16 cellular contexts compared by ENCODE assay signal in genomic region chr10:50554381-50554994, GRCh38.
DNase-seq lines count a peak whose midpoint lies in the region; ATAC-seq and TF ChIP-seq lines count a peak whose summit lies in the region.
"Had no signal": no experiment of that assay in that cellular context is flagged by ENCODE, and none has a peak within 500 bp of the region (broad histone marks: within the 10 kb centered on the region; RNA-seq: fewer than 3 reads in every experiment).

No MANE protein-coding gene starts in this region.

- ATAC-seq in heart left ventricle = peak in 2 of 4 donors; percentile 22 to 41
- no peak for ATAC-seq in left cardiac atrium
- ATAC-seq in effector memory CD8-positive, alpha-beta T cell (replicated peaks) = no peak
- no peak for ATAC-seq in activated T-cell treated with anti-CD3 and anti-CD28 coated beads, Interleukin-2, amount 50 U/mL, for 72 hours (replicated peaks in 1 of 2)
- ATAC-seq: activated naive CD4-positive, alpha-beta T cell treated with anti-CD3 and anti-CD28 coated beads, Interleukin-2, amount 50 U/mL, for 72 hours; upper lobe of right lung had no signal

- no peaks in the 10 kb centered on the region for H3K27me3 ChIP-seq in heart left ventricle
- no peaks in the 10 kb centered on the region for H3K27me3 ChIP-seq in uterus
- H3K27me3 ChIP-seq: upper lobe of right lung had no signal

- intact Hi-C loops in heart left ventricle (cut with DNase I) (loop anchor here in 5 of 10 donors (2.0 to 10.0 kb wide), 5 partner anchors 57 to 230 kb away; partner anchors contain the start of gene SGMS1 (in 2 of the 5)), left cardiac atrium (cut with DNase I) (loop anchor here in 1 of 2 donors (10.0 kb wide), 1 partner anchor 70 kb away; the partner anchor contains the start of gene SGMS1), uterus (cut with DNase I; ENCODE audit: low total_unique reads) (no loop called here)

- H3K36me3 ChIP-seq in heart left ventricle = no peaks in the 10 kb centered on the region
- H3K36me3 ChIP-seq in uterus = no peaks in the 10 kb centered on the region
- H3K36me3 ChIP-seq: upper lobe of right lung had no signal

- TF ChIP-seq POLR2A in heart left ventricle (IDR thresholded peaks at IDR 0.05) (no peak), uterus (IDR thresholded peaks at IDR 0.05) (no peak)

- TF ChIP-seq CTCF in heart left ventricle (IDR thresholded peaks at IDR 0.05) = no peak
- TF ChIP-seq CTCF in nephron (IDR thresholded peaks at IDR 0.05; ENCODE audit: unreplicated experiment in 3 of 3) = no peak
- no peak for TF ChIP-seq CTCF in uterus (IDR thresholded peaks at IDR 0.05)

- WGBS in heart left ventricle, 4 donors = 57 to 64% (median 61%) methylated on average over 4 of the region's 4 CpGs

- H3K36me3 Mint-ChIP-seq in effector memory CD8-positive, alpha-beta T cell (ENCODE audit: insufficient read depth) = no peaks in the 10 kb centered on the region
- H3K36me3 Mint-ChIP-seq in nephron (ENCODE audit: low read depth) = peaks cover 5% of the 10 kb centered on the region
- H3K36me3 Mint-ChIP-seq in activated T-cell treated with anti-CD3 and anti-CD28 coated beads, Interleukin-2, amount 50 U/mL, for 72 hours (ENCODE audit: insufficient read depth in 2 of 2) = no peaks in the 10 kb centered on the region
- H3K36me3 Mint-ChIP-seq: activated naive CD4-positive, alpha-beta T cell treated with anti-CD3 and anti-CD28 coated beads, Interleukin-2, amount 50 U/mL, for 72 hours had no signal

- H3K9me3 ChIP-seq in heart left ventricle (no peaks in the 10 kb centered on the region), uterus (no peaks in the 10 kb centered on the region)
- H3K9me3 ChIP-seq: upper lobe of right lung had no signal

- no peaks in the 10 kb centered on the region for H3K27me3 Mint-ChIP-seq in effector memory CD8-positive, alpha-beta T cell
- no peaks in the 10 kb centered on the region for H3K27me3 Mint-ChIP-seq in nephron (ENCODE audit: low read depth)
- no peaks in the 10 kb centered on the region for H3K27me3 Mint-ChIP-seq in activated T-cell treated with anti-CD3 and anti-CD28 coated beads, Interleukin-2, amount 50 U/mL, for 72 hours (ENCODE audit: low read depth)

- H3K4me3 ChIP-seq in heart left ventricle (no peak overlapping the region), uterus (no peak overlapping the region)
- H3K4me3 ChIP-seq: upper lobe of right lung had no signal

- H3K9me3 Mint-ChIP-seq in effector memory CD8-positive, alpha-beta T cell = no peaks in the 10 kb centered on the region
- H3K9me3 Mint-ChIP-seq in nephron = no peaks in the 10 kb centered on the region
- no peaks in the 10 kb centered on the region for H3K9me3 Mint-ChIP-seq in activated T-cell treated with anti-CD3 and anti-CD28 coated beads, Interleukin-2, amount 50 U/mL, for 72 hours
- H3K9me3 Mint-ChIP-seq: activated naive CD4-positive, alpha-beta T cell treated with anti-CD3 and anti-CD28 coated beads, Interleukin-2, amount 50 U/mL, for 72 hours had no signal

- H3K27ac Mint-ChIP-seq in effector memory CD8-positive, alpha-beta T cell = peak overlapping the region; percentile 11 to 57
- peak overlapping the region; percentile 74 to 87 (median 77) for H3K27ac Mint-ChIP-seq in nephron
- H3K27ac Mint-ChIP-seq in activated T-cell treated with anti-CD3 and anti-CD28 coated beads, Interleukin-2, amount 50 U/mL, for 72 hours = no peak overlapping the region
- H3K27ac Mint-ChIP-seq: activated naive CD4-positive, alpha-beta T cell treated with anti-CD3 and anti-CD28 coated beads, Interleukin-2, amount 50 U/mL, for 72 hours had no signal

- peaks cover 3 to 96% (median 74%) of the 10 kb centered on the region in 12 donors for H3K4me1 ChIP-seq in heart left ventricle
- H3K4me1 ChIP-seq in uterus = peaks cover 7 to 26% of the 10 kb centered on the region in 2 donors

- DNase-seq in heart left ventricle (no peak), left cardiac atrium (no peak), uterus (no peak), NCI-H2227 (lab: John Stamatoyannopoulos, UW; ENCODE audit: unreplicated experiment) (no peak)
- no peak for DNase-seq in effector memory CD8-positive, alpha-beta T cell
- DNase-seq in activated T-cell treated with anti-CD3 and anti-CD28 coated beads, Interleukin-2, amount 50 U/mL, for 72 hours = no peak
- DNase-seq in stimulated activated CD4-positive, alpha-beta T cell treated with anti-CD3 and anti-CD28 coated beads, Interleukin-4, amount 100 ng/mL, for 1 hour = no peak
- DNase-seq: activated T-cell treated with anti-CD3 and anti-CD28 coated beads for 4 hours, Karpas-422, kidney, NCI-H1417 treated with DMSO at 0.1 percent for 48 hours, NCI-H748 treated with DMSO at 0.1 percent for 48 hours, upper lobe of right lung had no signal

- H3K27ac ChIP-seq in heart left ventricle (peak overlapping the region; percentile 15 to 67 (median 47)), uterus (peak overlapping the region; percentile 69 to 76)
- H3K27ac ChIP-seq: RWPE1, upper lobe of right lung had no signal

- H3K4me3 Mint-ChIP-seq in effector memory CD8-positive, alpha-beta T cell = no peak overlapping the region
- H3K4me3 Mint-ChIP-seq in nephron = no peak overlapping the region
- no peak overlapping the region for H3K4me3 Mint-ChIP-seq in activated T-cell treated with anti-CD3 and anti-CD28 coated beads, Interleukin-2, amount 50 U/mL, for 72 hours

- H3K4me1 Mint-ChIP-seq in effector memory CD8-positive, alpha-beta T cell (ENCODE audit: low read depth in 2 of 2) = peaks cover 20 to 33% of the 10 kb centered on the region in 2 donors
- H3K4me1 Mint-ChIP-seq in nephron = peaks cover 61% of the 10 kb centered on the region
- peaks cover 8% of the 10 kb centered on the region for H3K4me1 Mint-ChIP-seq in activated T-cell treated with anti-CD3 and anti-CD28 coated beads, Interleukin-2, amount 50 U/mL, for 72 hours (ENCODE audit: low read depth)
